Comparison of ENCODE assay signal across 13 cellular contexts in genomic region chr11:6694229-6694535, GRCh38. TPM values are rescaled to one million over a fixed set of nuclear protein-coding genes. Genes with fewer than 3 reads are reported as not detected.
DNase-seq lines count a peak whose midpoint lies in the region; ATAC-seq and TF ChIP-seq lines count a peak whose summit lies in the region.
"Had no signal": no experiment of that assay in that cellular context is flagged by ENCODE, and none has a peak within 500 bp of the region (broad histone marks: within the 10 kb centered on the region; RNA-seq: fewer than 3 reads in every experiment).

No MANE protein-coding gene starts in this region.

- POLR2A ChIA-PET in activated naive CD8-positive, alpha-beta T cell treated with anti-CD3 and anti-CD28 coated beads, Interleukin-2, amount 10 ng/mL, durations not matched to agents 7 days and 5 days (lab: Charles Lee): interaction anchor here (0.7 to 1.1 kb wide), 4 partner anchors 9 to 317 kb away, joined by 3 to 8 read pairs (median 4); no protein-coding TSS in a partner anchor
- POLR2A ChIA-PET in naive thymus-derived CD4-positive, alpha-beta T cell (lab: Charles Lee): interaction anchor here (0.6 to 1.0 kb wide), 5 partner anchors 47 to 304 kb away, joined by 3 read pairs; no protein-coding TSS in a partner anchor

- H3K27me3 ChIP-seq in naive thymus-derived CD4-positive, alpha-beta T cell (ENCODE audit: control insufficient read depth in 2 of 2, insufficient read depth in 2 of 2, low read length in 2 of 2): no peaks in the 10 kb centered on the region
- H3K27me3 ChIP-seq in vagina: no peaks in the 10 kb centered on the region

- no peaks in the 10 kb centered on the region for H3K36me3 ChIP-seq in naive thymus-derived CD4-positive, alpha-beta T cell (ENCODE audit: control insufficient read depth in 2 of 3, insufficient read depth in 3 of 3, low read length in 3 of 3)
- H3K36me3 ChIP-seq in vagina: no peaks in the 10 kb centered on the region

- H3K4me3 ChIP-seq in naive thymus-derived CD4-positive, alpha-beta T cell (ENCODE audit: low read length): no peak overlapping the region
- no peak overlapping the region for H3K4me3 ChIP-seq in vagina

- peak overlapping the region; percentile 83 for H3K27ac Mint-ChIP-seq in stimulated activated naive CD8-positive, alpha-beta T cell treated with anti-CD3 and anti-CD28 coated beads, Interleukin-15, Interleukin-2, amounts not matched to agents 100 ng/mL and 50 ng/mL, for 24 hours
- H3K27ac Mint-ChIP-seq in activated naive CD8-positive, alpha-beta T cell treated with anti-CD3 and anti-CD28 coated beads, Interleukin-2, amount 10 ng/mL, durations not matched to agents 7 days and 5 days: no peak overlapping the region
- H3K27ac Mint-ChIP-seq in naive thymus-derived CD4-positive, alpha-beta T cell: peak overlapping the region in 6 of 9 donors; percentile 6 to 86 (median 55)

- no peak for TF ChIP-seq POLR2A in vagina (IDR thresholded peaks at IDR 0.05)

- intact Hi-C loops in naive thymus-derived CD4-positive, alpha-beta T cell (cut with micrococcal nuclease): no loop called here
- intact Hi-C loops in vagina (cut with DNase I): no loop called here

- no peaks in the 10 kb centered on the region for H3K9me3 Mint-ChIP-seq in stimulated activated naive CD8-positive, alpha-beta T cell treated with anti-CD3 and anti-CD28 coated beads, Interleukin-15, Interleukin-2, amounts not matched to agents 100 ng/mL and 50 ng/mL, for 24 hours
- H3K9me3 Mint-ChIP-seq in activated naive CD8-positive, alpha-beta T cell treated with anti-CD3 and anti-CD28 coated beads, Interleukin-2, amount 10 ng/mL, durations not matched to agents 7 days and 5 days: peaks cover 2% of the 10 kb centered on the region
- H3K9me3 Mint-ChIP-seq in naive thymus-derived CD4-positive, alpha-beta T cell: peaks cover 0 to 2% (median 0%) of the 10 kb centered on the region in 11 donors

- peaks cover 37% of the 10 kb centered on the region for H3K4me1 Mint-ChIP-seq in stimulated activated naive CD8-positive, alpha-beta T cell treated with anti-CD3 and anti-CD28 coated beads, Interleukin-15, Interleukin-2, amounts not matched to agents 100 ng/mL and 50 ng/mL, for 24 hours (ENCODE audit: low read depth)
- H3K4me1 Mint-ChIP-seq in activated naive CD8-positive, alpha-beta T cell treated with anti-CD3 and anti-CD28 coated beads, Interleukin-2, amount 10 ng/mL, durations not matched to agents 7 days and 5 days: peaks cover 17% of the 10 kb centered on the region
- H3K4me1 Mint-ChIP-seq in naive thymus-derived CD4-positive, alpha-beta T cell: peaks cover 11 to 34% (median 20%) of the 10 kb centered on the region in 7 donors

- H3K9me3 ChIP-seq in naive thymus-derived CD4-positive, alpha-beta T cell (ENCODE audit: control insufficient read depth in 2 of 3, low read length in 3 of 3): no peaks in the 10 kb centered on the region
- H3K9me3 ChIP-seq in vagina: no peaks in the 10 kb centered on the region

- no peak for ATAC-seq in stimulated activated naive CD8-positive, alpha-beta T cell treated with anti-CD3 and anti-CD28 coated beads, Interleukin-15, Interleukin-2, amounts not matched to agents 100 U/mL and 50 U/mL, for 24 hours
- no peak for ATAC-seq in activated naive CD8-positive, alpha-beta T cell treated with anti-CD3 and anti-CD28 coated beads, Interleukin-2, amount 10 ng/mL, durations not matched to agents 7 days and 5 days (ENCODE audit: low read depth)
- ATAC-seq in naive thymus-derived CD4-positive, alpha-beta T cell: no peak
- no peak for ATAC-seq in GM18861 (IDR thresholded peaks at IDR 0.05; ENCODE audit: unreplicated experiment)
- ATAC-seq in HG02938 (IDR thresholded peaks at IDR 0.05; ENCODE audit: unreplicated experiment): no peak

- no peak for TF ChIP-seq CTCF in vagina (IDR thresholded peaks at IDR 0.05)

- H3K4me1 ChIP-seq in naive thymus-derived CD4-positive, alpha-beta T cell (ENCODE audit: control insufficient read depth in 2 of 2, insufficient read depth in 2 of 2, low read length in 2 of 2): peaks cover 0 to 9% of the 10 kb centered on the region in 2 donors
- H3K4me1 ChIP-seq in vagina: peaks cover 27% of the 10 kb centered on the region
- H3K4me1 ChIP-seq: parathyroid adenoma had no signal

- no peaks in the 10 kb centered on the region for H3K36me3 Mint-ChIP-seq in stimulated activated naive CD8-positive, alpha-beta T cell treated with anti-CD3 and anti-CD28 coated beads, Interleukin-15, Interleukin-2, amounts not matched to agents 100 ng/mL and 50 ng/mL, for 24 hours (ENCODE audit: low read depth)
- H3K36me3 Mint-ChIP-seq in activated naive CD8-positive, alpha-beta T cell treated with anti-CD3 and anti-CD28 coated beads, Interleukin-2, amount 10 ng/mL, durations not matched to agents 7 days and 5 days: peaks cover 10% of the 10 kb centered on the region
- peaks cover 0 to 13% (median 3%) of the 10 kb centered on the region in 5 donors for H3K36me3 Mint-ChIP-seq in naive thymus-derived CD4-positive, alpha-beta T cell

- H3K27me3 Mint-ChIP-seq in stimulated activated naive CD8-positive, alpha-beta T cell treated with anti-CD3 and anti-CD28 coated beads, Interleukin-15, Interleukin-2, amounts not matched to agents 100 ng/mL and 50 ng/mL, for 24 hours: no peaks in the 10 kb centered on the region
- no peaks in the 10 kb centered on the region for H3K27me3 Mint-ChIP-seq in activated naive CD8-positive, alpha-beta T cell treated with anti-CD3 and anti-CD28 coated beads, Interleukin-2, amount 10 ng/mL, durations not matched to agents 7 days and 5 days
- H3K27me3 Mint-ChIP-seq in naive thymus-derived CD4-positive, alpha-beta T cell: no peaks in the 10 kb centered on the region

- no peak overlapping the region for H3K27ac ChIP-seq in naive thymus-derived CD4-positive, alpha-beta T cell (ENCODE audit: low read depth, low read length)
- peak overlapping the region; percentile 53 for H3K27ac ChIP-seq in vagina

- H3K4me3 Mint-ChIP-seq in stimulated activated naive CD8-positive, alpha-beta T cell treated with anti-CD3 and anti-CD28 coated beads, Interleukin-15, Interleukin-2, amounts not matched to agents 100 ng/mL and 50 ng/mL, for 24 hours: no peak overlapping the region
- peak overlapping the region; percentile 1 for H3K4me3 Mint-ChIP-seq in activated naive CD8-positive, alpha-beta T cell treated with anti-CD3 and anti-CD28 coated beads, Interleukin-2, amount 10 ng/mL, durations not matched to agents 7 days and 5 days
- peak overlapping the region in 2 of 10 donors; percentile 22 to 52 for H3K4me3 Mint-ChIP-seq in naive thymus-derived CD4-positive, alpha-beta T cell

- DNase-seq in stimulated activated naive CD8-positive, alpha-beta T cell treated with anti-CD3 and anti-CD28 coated beads, Interleukin-15, Interleukin-2, amounts not matched to agents 100 U/mL and 50 U/mL, for 24 hours: no peak
- no peak for DNase-seq in activated naive CD8-positive, alpha-beta T cell treated with anti-CD3 and anti-CD28 coated beads, Interleukin-2, amount 10 ng/mL, durations not matched to agents 7 days and 5 days
- DNase-seq in naive thymus-derived CD4-positive, alpha-beta T cell: no peak
- DNase-seq in vagina (ENCODE audit: extremely low spot score in 2 of 2): no peak
- DNase-seq in stimulated activated naive CD4-positive, alpha-beta T cell (lab: John Stamatoyannopoulos, UW): no peak
- DNase-seq: cortex of kidney, NCI-H2081, NCI-H526 treated with DMSO at 0.1 percent for 48 hours, substantia nigra had no signal

- CTCF ChIA-PET in naive thymus-derived CD4-positive, alpha-beta T cell (lab: Charles Lee): interaction anchor here (0.6 to 1.6 kb wide), 7 partner anchors 11 to 98 kb away, joined by 3 to 10 read pairs (median 3); partner anchors contain the start of gene MRPL17

RNA-seq across cellular contexts. Expression of gene MRPL17, which starts 11.0 kb away (rescaled TPM):
- 10 to 100 TPM; 50.9 to 51.4 TPM for total RNA-seq in activated naive CD8-positive, alpha-beta T cell treated with anti-CD3 and anti-CD28 coated beads, Interleukin-2, amount 10 ng/mL, durations not matched to agents 7 days and 5 days
- total RNA-seq in naive thymus-derived CD4-positive, alpha-beta T cell: 10 to 100 TPM in 4 of 5 experiments, 1 to 10 TPM in 1; 10.0 to 70.3 (median 26.4) TPM
- polyA plus RNA-seq in naive thymus-derived CD4-positive, alpha-beta T cell: 10 to 100 TPM; 21.6 to 33.4 TPM
- 55.2 TPM for total RNA-seq in vagina

RNA-seq across cellular contexts. Expression of gene DCHS1, which starts 38.6 kb away (rescaled TPM):
- 1 to 10 TPM; 2.1 to 2.5 TPM for total RNA-seq in activated naive CD8-positive, alpha-beta T cell treated with anti-CD3 and anti-CD28 coated beads, Interleukin-2, amount 10 ng/mL, durations not matched to agents 7 days and 5 days
- 10 to 100 TPM in 3 of 5 experiments, 1 to 10 TPM in 1, under 1 TPM in 1; 0.48 to 12.5 (median 10.9) TPM for total RNA-seq in naive thymus-derived CD4-positive, alpha-beta T cell
- 1 to 10 TPM; 2.7 to 4.8 TPM for polyA plus RNA-seq in naive thymus-derived CD4-positive, alpha-beta T cell
- total RNA-seq in vagina: 28.7 TPM
